1 cellular context compared by ENCODE assay signal in genomic region chr1:213055087-213055591, GRCh38.
TF ChIP-seq lines count a peak whose summit lies in the region.

No MANE protein-coding gene starts in this region.

TF ChIP-seq in K562, 482 proteins besides CTCF, POLR2A, EP300 and RAD21 (continued from another document and continues in another):
- TF ChIP-seq ARNT (IDR thresholded peaks at IDR 0.05) (peak; percentile 31 to 88; a peak in 1 of 4 replicates), HES1 (IDR thresholded peaks at IDR 0.05; ENCODE audit: low read depth) (peak; percentile 10; the same call in 1 of the 2 replicates), TBL1XR1 (IDR thresholded peaks at IDR 0.05; ENCODE audit: low read length in 2 of 2) (peak in 1 of 2 experiments; percentile 38; a peak in 1 of 4 replicates), TRIM24 (IDR thresholded peaks at IDR 0.05) (peak in 1 of 2 experiments; percentile 53; a peak in 2 of 4 replicates), JUND (IDR thresholded peaks at IDR 0.05; ENCODE audit: borderline replicate concordance, low read depth, low read length) (peak; percentile 59), JUND (tag; IDR thresholded peaks at IDR 0.05; ENCODE audit: borderline replicate concordance, low read depth, low read length) (peak; percentile 48; the same call in 1 of the 3 replicates), ZNF639 (CRISPR knock-in tag; conservative IDR thresholded peaks at IDR 0.05 in 1 of 2, IDR thresholded peaks at IDR 0.05 in 1 of 2) (0 out of 4 replicates have a peak, but pooled peaks of 1 of the 2 experiments have one; percentile 25), HOXB6 (CRISPR knock-in tag; IDR thresholded peaks at IDR 0.05; ENCODE audit: borderline replicate concordance) (no peak), SMARCA4 (IDR thresholded peaks at IDR 0.05) (peak; percentile 87), ZMIZ1 (IDR thresholded peaks at IDR 0.05; ENCODE audit: low read depth in 2 of 2, low read length in 2 of 2) (peak in 1 of 2 experiments; percentile 59; a peak in 1 of 4 replicates), FOXK2 (conservative IDR thresholded peaks at IDR 0.05 in 1 of 2, IDR thresholded peaks at IDR 0.05 in 1 of 2; ENCODE audit: low read depth in 2 of 2) (peak; percentile 92 to 93), NBN (IDR thresholded peaks at IDR 0.05; ENCODE audit: low read depth) (peak; percentile 81), HDAC2 (IDR thresholded peaks at IDR 0.05) (peak; percentile 65), FOXP1 (CRISPR knock-in tag; IDR thresholded peaks at IDR 0.05) (no peak), PTTG1 (tag; IDR thresholded peaks at IDR 0.05; ENCODE audit: low read depth) (no peak), PBX2 (CRISPR knock-in tag; IDR thresholded peaks at IDR 0.05; ENCODE audit: low read depth) (no peak), PBX2 (tag; conservative IDR thresholded peaks at IDR 0.05; ENCODE audit: low read depth) (peak; percentile 38; the same call in 1 of the 2 replicates), ZSCAN32 (CRISPR knock-in tag; IDR thresholded peaks at IDR 0.05) (no peak), CBX5 (IDR thresholded peaks at IDR 0.05; ENCODE audit: borderline replicate concordance, low read depth) (no peak), NR2F6 (CRISPR knock-in tag; IDR thresholded peaks at IDR 0.05) (no peak), ZKSCAN8 (CRISPR knock-in tag; IDR thresholded peaks at IDR 0.05) (peak; percentile 99), FUS (optimal IDR thresholded peaks at IDR 0.05; ENCODE audit: low read depth, low read length) (no peak), ARID1B (IDR thresholded peaks at IDR 0.05) (peak; percentile 87), MAZ (CRISPR knock-in tag; conservative IDR thresholded peaks at IDR 0.05 in 1 of 2, IDR thresholded peaks at IDR 0.05 in 1 of 2) (peak in 1 of 2 experiments; percentile 43; a peak in 1 of 4 replicates), CUX1 (CRISPR knock-in tag; IDR thresholded peaks at IDR 0.05) (0 out of 2 replicates have a peak, but pooled peaks have one; percentile 38), ZNF668 (CRISPR knock-in tag; IDR thresholded peaks at IDR 0.05) (peak; percentile 6; the same call in 1 of the 2 replicates), NKRF (IDR thresholded peaks at IDR 0.05; ENCODE audit: borderline replicate concordance) (no peak; the same call in 1 of the 2 replicates), CREM (IDR thresholded peaks at IDR 0.05; ENCODE audit: low read depth) (0 out of 2 replicates have a peak, but pooled peaks have one; percentile 48), FOXJ2 (tag; IDR thresholded peaks at IDR 0.05) (peak; percentile 73), NCOA6 (IDR thresholded peaks at IDR 0.05) (no peak), RBFOX2 (IDR thresholded peaks at IDR 0.05; ENCODE audit: low read depth, low read length) (0 out of 2 replicates have a peak, but pooled peaks have one; percentile 10)
